Comparison of ENCODE assay signal across 26 cellular contexts in genomic region chr2:134452042-134452733, GRCh38.
"Had no signal": no experiment of that assay in that cellular context is flagged by ENCODE, and none has a peak within 500 bp of the region (broad histone marks: within the 10 kb centered on the region; RNA-seq: fewer than 3 reads in every experiment).

No MANE protein-coding gene starts in this region.

- H3K36me3 ChIP-seq: colonic mucosa, ovary had no signal

- ATAC-seq: naive thymus-derived CD4-positive, alpha-beta T cell had no signal

- H3K4me3 ChIP-seq: colonic mucosa, dorsolateral prefrontal cortex, ovary, smooth muscle cell, testis, transverse colon had no signal

- H3K27me3 ChIP-seq: colonic mucosa, dorsolateral prefrontal cortex, ovary, testis, transverse colon had no signal

- H3K4me2 ChIP-seq: smooth muscle cell had no signal

- DNase-seq: activated CD4-positive, alpha-beta memory T cell treated with anti-CD3 and anti-CD28 coated beads, Interleukin-2, amount 10 ng/mL, durations not matched to agents 7 days and 5 days; activated CD4-positive, alpha-beta T cell treated with anti-CD3 and anti-CD28 coated beads for 1 hour; activated CD4-positive, alpha-beta T cell treated with anti-CD3 and anti-CD28 coated beads, Interleukin-2, amount 10 ng/mL, durations not matched to agents 7 days and 5 days; activated T-cell treated with anti-CD3 and anti-CD28 coated beads, Interleukin-2, amount 50 U/mL, for 48 hours; anterior cingulate cortex; cerebellar nuclear complex; colonic mucosa; effector memory CD4-positive, alpha-beta T cell; foreskin fibroblast; hypothalamus; immature natural killer cell; midbrain; naive thymus-derived CD4-positive, alpha-beta T cell; ovary; retina; stimulated activated CD4-positive, alpha-beta T cell treated with anti-CD3 and anti-CD28 coated beads, Interleukin-15, amount 100 ng/mL, for 24 hours; stimulated activated CD4-positive, alpha-beta T cell treated with anti-CD3 and anti-CD28 coated beads, Interleukin-2, amount 100 ng/mL, for 24 hours; stimulated activated naive CD4-positive, alpha-beta T cell treated with Interleukin-2 at 50 U/mL for 16 hours; T-helper 2 cell; testis; transverse colon had no signal

- H3K4me1 ChIP-seq: colonic mucosa, testis, transverse colon had no signal

- H3K27ac ChIP-seq: colonic mucosa, ovary, testis, transverse colon had no signal

- FAIRE-seq: bronchial epithelial cell, endothelial cell of umbilical vein, urothelium cell line had no signal

- H3K9me3 ChIP-seq: colonic mucosa, ovary, testis, transverse colon had no signal
